Comparison of ENCODE assay signal across 3 cellular contexts in the genomic region with DNA sequence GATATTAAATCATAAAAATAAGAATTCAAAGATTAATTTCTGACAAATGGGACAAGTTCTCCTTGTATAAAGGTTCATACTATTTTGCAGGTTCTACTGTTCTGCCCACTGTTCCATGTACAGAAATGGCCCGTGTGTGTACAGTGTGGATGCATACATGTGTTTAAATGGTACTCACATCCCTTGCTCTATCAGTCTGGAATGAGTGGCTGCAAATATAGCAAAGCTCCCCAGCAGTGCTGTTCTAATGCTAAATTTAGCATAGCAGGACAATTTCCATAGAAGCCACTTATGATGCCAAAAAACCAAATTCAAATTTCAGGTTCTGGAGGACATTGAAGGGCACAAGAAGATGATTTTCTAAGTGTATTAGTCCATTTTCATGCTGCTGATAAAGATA.
"Had no signal": no experiment of that assay in that cellular context is flagged by ENCODE, and none has a peak within 500 bp of the region (broad histone marks: within the 10 kb centered on the region; RNA-seq: fewer than 3 reads in every experiment).

No MANE protein-coding gene starts in this region.

- DNase-seq: GDM1, GF-D8 had no signal

- ATAC-seq: GM12878 had no signal

- H3K4me3 ChIP-seq: GM12878 had no signal
